ENCODE assay signal across 2 cellular contexts in the genomic region with DNA sequence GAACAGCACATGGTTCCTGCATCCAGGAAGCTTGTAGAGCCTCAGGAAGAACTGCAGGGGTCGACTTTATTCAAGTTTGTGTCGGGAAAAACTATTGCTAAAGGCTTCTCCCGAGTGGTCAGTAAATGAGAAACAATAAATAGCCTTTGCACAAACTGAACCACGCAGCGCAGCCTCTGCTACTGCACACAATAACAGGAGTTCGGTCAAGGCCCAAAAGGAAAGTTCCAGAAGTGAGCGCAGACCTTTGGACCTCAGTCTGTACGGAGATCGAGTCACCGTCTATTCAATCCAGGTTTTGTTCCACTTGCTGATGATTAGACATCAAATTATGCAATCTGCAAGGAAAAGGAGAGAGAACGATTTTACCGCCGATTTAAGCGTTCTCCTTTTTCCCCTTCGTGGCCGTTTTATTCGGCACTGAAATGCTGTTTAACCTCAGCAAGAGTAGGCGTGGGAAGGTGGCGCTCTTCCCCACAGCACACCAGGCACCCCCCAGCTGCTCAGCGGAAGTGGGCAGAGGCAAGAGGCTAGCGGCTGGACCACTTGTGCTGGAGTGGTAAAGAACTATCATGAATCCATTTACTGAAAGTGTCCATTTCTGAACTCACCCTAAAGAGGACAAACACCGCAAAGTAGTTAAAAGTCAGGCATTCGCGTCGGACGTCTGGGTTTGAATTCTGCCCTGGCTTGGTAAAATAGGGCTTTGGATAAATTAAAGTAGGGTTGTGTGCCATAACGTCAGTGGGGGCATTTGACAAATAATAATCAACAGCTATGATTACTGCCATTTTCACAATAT.
TF ChIP-seq lines count a peak whose summit lies in the region.

No MANE protein-coding gene starts in this region.

TF ChIP-seq in GM23338, 12 proteins besides CTCF, POLR2A, EP300 and RAD21 (continued from another document):
- TF ChIP-seq EZH2phosphoT487 (IDR thresholded peaks at IDR 0.05; ENCODE audit: unreplicated experiment) (no peak), STAT1 (IDR thresholded peaks at IDR 0.05; ENCODE audit: unreplicated experiment) (no peak), ZNF114 (CRISPR knock-in tag; IDR thresholded peaks at IDR 0.05) (no peak), JUNB (IDR thresholded peaks at IDR 0.05; ENCODE audit: unreplicated experiment) (no peak), EZH2 (IDR thresholded peaks at IDR 0.05; ENCODE audit: low read depth, unreplicated experiment) (no peak)
TF ChIP-seq in GM23338: peak in this region for 0.

TF ChIP-seq in K562, 482 proteins besides CTCF, POLR2A, EP300 and RAD21 (continued from another document):
- TF ChIP-seq, protein P1, sequence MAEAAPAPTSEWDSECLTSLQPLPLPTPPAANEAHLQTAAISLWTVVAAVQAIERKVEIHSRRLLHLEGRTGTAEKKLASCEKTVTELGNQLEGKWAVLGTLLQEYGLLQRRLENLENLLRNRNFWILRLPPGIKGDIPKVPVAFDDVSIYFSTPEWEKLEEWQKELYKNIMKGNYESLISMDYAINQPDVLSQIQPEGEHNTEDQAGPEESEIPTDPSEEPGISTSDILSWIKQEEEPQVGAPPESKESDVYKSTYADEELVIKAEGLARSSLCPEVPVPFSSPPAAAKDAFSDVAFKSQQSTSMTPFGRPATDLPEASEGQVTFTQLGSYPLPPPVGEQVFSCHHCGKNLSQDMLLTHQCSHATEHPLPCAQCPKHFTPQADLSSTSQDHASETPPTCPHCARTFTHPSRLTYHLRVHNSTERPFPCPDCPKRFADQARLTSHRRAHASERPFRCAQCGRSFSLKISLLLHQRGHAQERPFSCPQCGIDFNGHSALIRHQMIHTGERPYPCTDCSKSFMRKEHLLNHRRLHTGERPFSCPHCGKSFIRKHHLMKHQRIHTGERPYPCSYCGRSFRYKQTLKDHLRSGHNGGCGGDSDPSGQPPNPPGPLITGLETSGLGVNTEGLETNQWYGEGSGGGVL (CRISPR knock-in tag; IDR thresholded peaks at IDR 0.05): no peak
- TF ChIP-seq CHD2 (IDR thresholded peaks at IDR 0.05; ENCODE audit: low read depth, low read length) (no peak), PHF20 (IDR thresholded peaks at IDR 0.05; ENCODE audit: partially characterized antibody) (no peak)
